30 cellular contexts compared by ENCODE assay signal in genomic region chr9:97517331-97518089, GRCh38. TPM values are rescaled to one million over a fixed set of nuclear protein-coding genes. Genes with fewer than 3 reads are reported as not detected.
A peak's percentile ranks its signal among the peaks of the same experiment; 100 is the strongest.
DNase-seq lines count a peak whose midpoint lies in the region; ATAC-seq and TF ChIP-seq lines count a peak whose summit lies in the region.
"Had no signal": no experiment of that assay in that cellular context is flagged by ENCODE, and none has a peak within 500 bp of the region (broad histone marks: within the 10 kb centered on the region; RNA-seq: fewer than 3 reads in every experiment).

No MANE protein-coding gene starts in this region.

- H3K36me3 Mint-ChIP-seq in stimulated activated effector memory CD8-positive, alpha-beta T cell treated with anti-CD3 and anti-CD28 coated beads, Interleukin-12 subunit alpha, Interleukin-12 subunit beta, amount 100 ng/mL, for 72 hours = no peaks in the 10 kb centered on the region
- H3K36me3 Mint-ChIP-seq: CD8-positive, alpha-beta memory T cell; naive thymus-derived CD4-positive, alpha-beta T cell; stimulated activated memory B cell treated with anti-CD40 and anti-IgM and Interleukin-4, amounts not matched to agents 10 μg/mL and 1 μg/mL and 100 μg/mL, for 72 hours had no signal

- DNase-seq in right cardiac atrium (no peak), heart left ventricle (no peak), lung (ENCODE audit: low spot score) (no peak), COR-L47 (lab: John Stamatoyannopoulos, UW) (no peak), NCI-H524 (lab: John Stamatoyannopoulos, UW) (no peak), T-helper 1 cell (no peak), activated T-cell treated with anti-CD3 and anti-CD28 coated beads for 4 hours (no peak)
- DNase-seq in stimulated activated effector memory CD8-positive, alpha-beta T cell treated with anti-CD3 and anti-CD28 coated beads, Interleukin-12 subunit alpha, Interleukin-12 subunit beta, amount 100 ng/mL, for 72 hours (ENCODE audit: low spot score in 2 of 2) = no peak
- DNase-seq: activated CD4-positive, alpha-beta T cell treated with anti-CD3 and anti-CD28 coated beads for 48 hours; activated gamma-delta T cell treated with Interleukin-2 at 50 U/mL for 16 hours; activated naive CD8-positive, alpha-beta T cell treated with anti-CD3 and anti-CD28 coated beads, Interleukin-2, amount 50 U/mL, for 24 hours; activated T-cell treated with anti-CD3 and anti-CD28 coated beads, Interleukin-2, amount 50 U/mL, for 4 hours; CD8-positive, alpha-beta memory T cell; cerebellar nuclear complex; DMS153; H9; naive thymus-derived CD4-positive, alpha-beta T cell; NCI-H1092 treated with DMSO at 0.1 percent for 48 hours; NCI-H187 treated with DMSO at 0.1 percent for 48 hours; NCI-H69; nucleus accumbens; SK-N-SH; stimulated activated CD4-positive, alpha-beta T cell treated with anti-CD3 and anti-CD28 coated beads, Interleukin-12 subunit alpha, Interleukin-12 subunit beta, amount 100 ng/mL, for 4 hours; stimulated activated CD4-positive, alpha-beta T cell treated with anti-CD3 and anti-CD28 coated beads, Interleukin-4, amount 100 ng/mL, for 1 hour; T-helper 17 cell had no signal

- WGBS in right cardiac atrium = 68% methylated on average over 14 of the region's 14 CpGs
- WGBS in heart left ventricle, 4 donors = 61 to 71% (median 66%) methylated on average over 14 of the region's 14 CpGs
- WGBS in lung, 2 donors = 88% methylated on average over 14 of the region's 14 CpGs

- peak; percentile 10 to 15 for ATAC-seq in right cardiac atrium
- no peak for ATAC-seq in heart left ventricle
- no peak for ATAC-seq in lung (ENCODE audit: insufficient read depth, low FRiP score)
- ATAC-seq in stimulated activated effector memory CD8-positive, alpha-beta T cell treated with anti-CD3 and anti-CD28 coated beads, Interleukin-12 subunit alpha, Interleukin-12 subunit beta, amount 100 ng/mL, for 72 hours = no peak
- ATAC-seq: activated naive CD8-positive, alpha-beta T cell treated with anti-CD3 and anti-CD28 coated beads, Interleukin-2, amount 50 U/mL, for 24 hours; activated T-cell treated with anti-CD3 and anti-CD28 coated beads, Interleukin-2, amount 50 U/mL, for 4 hours; left lobe of liver; naive thymus-derived CD4-positive, alpha-beta T cell; stimulated activated memory B cell treated with anti-CD40 and anti-IgM and Interleukin-4, amounts not matched to agents 10 μg/mL and 1 μg/mL and 100 μg/mL, for 72 hours; T-helper 17 cell had no signal

- no peak overlapping the region for H3K4me3 ChIP-seq in right cardiac atrium (ENCODE audit: low read length)
- no peak overlapping the region for H3K4me3 ChIP-seq in heart left ventricle
- no peak overlapping the region for H3K4me3 ChIP-seq in lung
- H3K4me3 ChIP-seq: suprapubic skin had no signal

- H3K27me3 ChIP-seq in right cardiac atrium (ENCODE audit: control insufficient read depth, insufficient read depth) (no peaks in the 10 kb centered on the region), heart left ventricle (no peaks in the 10 kb centered on the region), lung (ENCODE audit: control insufficient read depth, insufficient read depth) (no peaks in the 10 kb centered on the region)
- H3K27me3 ChIP-seq: suprapubic skin had no signal

- peak overlapping the region; percentile 75 for H3K27ac Mint-ChIP-seq in stimulated activated effector memory CD8-positive, alpha-beta T cell treated with anti-CD3 and anti-CD28 coated beads, Interleukin-12 subunit alpha, Interleukin-12 subunit beta, amount 100 ng/mL, for 72 hours
- H3K27ac Mint-ChIP-seq: activated naive CD8-positive, alpha-beta T cell treated with anti-CD3 and anti-CD28 coated beads, Interleukin-2, amount 50 U/mL, for 24 hours; B cell; stimulated activated memory B cell treated with anti-CD40 and anti-IgM and Interleukin-4, amounts not matched to agents 10 μg/mL and 1 μg/mL and 100 μg/mL, for 72 hours; T-helper 17 cell had no signal

- peaks cover 8% of the 10 kb centered on the region for H3K4me1 Mint-ChIP-seq in stimulated activated effector memory CD8-positive, alpha-beta T cell treated with anti-CD3 and anti-CD28 coated beads, Interleukin-12 subunit alpha, Interleukin-12 subunit beta, amount 100 ng/mL, for 72 hours
- H3K4me1 Mint-ChIP-seq: B cell; CD8-positive, alpha-beta memory T cell; stimulated activated memory B cell treated with anti-CD40 and anti-IgM and Interleukin-4, amounts not matched to agents 10 μg/mL and 1 μg/mL and 100 μg/mL, for 72 hours had no signal

- TF ChIP-seq CTCF in heart left ventricle (IDR thresholded peaks at IDR 0.05) = no peak
- no peak for TF ChIP-seq CTCF in lung (IDR thresholded peaks at IDR 0.05; ENCODE audit: control extremely low read depth, extremely low read depth)

- H3K36me3 ChIP-seq in heart left ventricle (peaks cover 0 to 2% (median 0%) of the 10 kb centered on the region in 9 donors), lung (ENCODE audit: control insufficient read depth in 2 of 2, insufficient read depth in 2 of 2, low read length in 2 of 2) (no peaks in the 10 kb centered on the region)
- H3K36me3 ChIP-seq: suprapubic skin had no signal

- H3K4me1 ChIP-seq in right cardiac atrium (ENCODE audit: control insufficient read depth, insufficient read depth, low read length) (peaks cover 29% of the 10 kb centered on the region), heart left ventricle (peaks cover 6 to 88% (median 39%) of the 10 kb centered on the region in 12 donors), lung (ENCODE audit: control insufficient read depth in 2 of 2, insufficient read depth in 2 of 2, low read length in 2 of 2) (peaks cover 18 to 19% of the 10 kb centered on the region in 2 donors)

- H3K9me3 ChIP-seq in right cardiac atrium (ENCODE audit: control insufficient read depth, low read length) = no peaks in the 10 kb centered on the region
- no peaks in the 10 kb centered on the region for H3K9me3 ChIP-seq in heart left ventricle
- no peaks in the 10 kb centered on the region for H3K9me3 ChIP-seq in lung (ENCODE audit: control insufficient read depth in 2 of 2, insufficient read depth in 1 of 2, low read length in 1 of 2)
- H3K9me3 ChIP-seq: SK-N-SH, suprapubic skin had no signal

- H3K9me3 Mint-ChIP-seq in stimulated activated effector memory CD8-positive, alpha-beta T cell treated with anti-CD3 and anti-CD28 coated beads, Interleukin-12 subunit alpha, Interleukin-12 subunit beta, amount 100 ng/mL, for 72 hours = no peaks in the 10 kb centered on the region
- H3K9me3 Mint-ChIP-seq: activated naive CD8-positive, alpha-beta T cell treated with anti-CD3 and anti-CD28 coated beads, Interleukin-2, amount 50 U/mL, for 24 hours; activated T-cell treated with anti-CD3 and anti-CD28 coated beads, Interleukin-2, amount 50 U/mL, for 4 hours; CD8-positive, alpha-beta memory T cell; H9; stimulated activated memory B cell treated with anti-CD40 and anti-IgM and Interleukin-4, amounts not matched to agents 10 μg/mL and 1 μg/mL and 100 μg/mL, for 72 hours had no signal

- H3K27ac ChIP-seq in right cardiac atrium (ENCODE audit: low read length) (peak overlapping the region; percentile 25), heart left ventricle (peak overlapping the region in 3 of 12 donors; percentile 22 to 80 (median 70)), lung (ENCODE audit: low read depth in 1 of 2, low read length in 1 of 2) (peak overlapping the region; percentile 34 to 62)
- H3K27ac ChIP-seq: suprapubic skin had no signal

- no peak for TF ChIP-seq POLR2A in heart left ventricle (IDR thresholded peaks at IDR 0.05)

- intact Hi-C loops in right cardiac atrium (cut with DNase I) (no loop called here), heart left ventricle (cut with DNase I) (no loop called here)

- H3K4me3 Mint-ChIP-seq in stimulated activated effector memory CD8-positive, alpha-beta T cell treated with anti-CD3 and anti-CD28 coated beads, Interleukin-12 subunit alpha, Interleukin-12 subunit beta, amount 100 ng/mL, for 72 hours = no peak overlapping the region
- H3K4me3 Mint-ChIP-seq: activated naive CD8-positive, alpha-beta T cell treated with anti-CD3 and anti-CD28 coated beads, Interleukin-2, amount 50 U/mL, for 24 hours; activated T-cell treated with anti-CD3 and anti-CD28 coated beads, Interleukin-2, amount 50 U/mL, for 4 hours; B cell; CD8-positive, alpha-beta memory T cell; H9; naive thymus-derived CD4-positive, alpha-beta T cell; stimulated activated memory B cell treated with anti-CD40 and anti-IgM and Interleukin-4, amounts not matched to agents 10 μg/mL and 1 μg/mL and 100 μg/mL, for 72 hours; T-helper 17 cell had no signal

RNA-seq across cellular contexts. Expression of gene TMOD1, which starts 16.0 kb away (rescaled TPM):
- 100 to 1,000 TPM; 177 to 220 (median 208) TPM for total RNA-seq in right cardiac atrium
- 184 TPM for polyA plus RNA-seq in right cardiac atrium
- total RNA-seq in heart left ventricle = 100 to 1,000 TPM; 106 to 201 (median 176) TPM
- polyA plus RNA-seq in heart left ventricle = 100 to 1,000 TPM in 1 of 2 donors, 10 to 100 TPM in 1; 96.4 to 136 TPM
- total RNA-seq in lung = 1 to 10 TPM; 2.4 to 7.8 TPM
- polyA plus RNA-seq in lung = 1 to 10 TPM; 2.7 to 7.9 TPM
- total RNA-seq: HT-29 had no signal

Comparison
In these comparisons a context has a peak if more than half of its experiments do, and no peak if none do; other contexts are left out.
1. ATAC-seq: peak in right cardiac atrium (2 of 2); none in heart left ventricle (0 of 4), lung (single experiment) and stimulated activated effector memory CD8-positive, alpha-beta T cell treated with anti-CD3 and anti-CD28 coated beads, Interleukin-12 subunit alpha, Interleukin-12 subunit beta, amount 100 ng/mL, for 72 hours (single experiment).
2. RNA of gene TMOD1, which starts 16.0 kb away (total RNA-seq): 177 to 220 TPM in right cardiac atrium and 106 to 201 TPM in heart left ventricle; 2.4 to 7.8 TPM in lung; every median in the first group is over 10 times any median in the second.